21 cellular contexts compared by ENCODE assay signal in the genomic region with DNA sequence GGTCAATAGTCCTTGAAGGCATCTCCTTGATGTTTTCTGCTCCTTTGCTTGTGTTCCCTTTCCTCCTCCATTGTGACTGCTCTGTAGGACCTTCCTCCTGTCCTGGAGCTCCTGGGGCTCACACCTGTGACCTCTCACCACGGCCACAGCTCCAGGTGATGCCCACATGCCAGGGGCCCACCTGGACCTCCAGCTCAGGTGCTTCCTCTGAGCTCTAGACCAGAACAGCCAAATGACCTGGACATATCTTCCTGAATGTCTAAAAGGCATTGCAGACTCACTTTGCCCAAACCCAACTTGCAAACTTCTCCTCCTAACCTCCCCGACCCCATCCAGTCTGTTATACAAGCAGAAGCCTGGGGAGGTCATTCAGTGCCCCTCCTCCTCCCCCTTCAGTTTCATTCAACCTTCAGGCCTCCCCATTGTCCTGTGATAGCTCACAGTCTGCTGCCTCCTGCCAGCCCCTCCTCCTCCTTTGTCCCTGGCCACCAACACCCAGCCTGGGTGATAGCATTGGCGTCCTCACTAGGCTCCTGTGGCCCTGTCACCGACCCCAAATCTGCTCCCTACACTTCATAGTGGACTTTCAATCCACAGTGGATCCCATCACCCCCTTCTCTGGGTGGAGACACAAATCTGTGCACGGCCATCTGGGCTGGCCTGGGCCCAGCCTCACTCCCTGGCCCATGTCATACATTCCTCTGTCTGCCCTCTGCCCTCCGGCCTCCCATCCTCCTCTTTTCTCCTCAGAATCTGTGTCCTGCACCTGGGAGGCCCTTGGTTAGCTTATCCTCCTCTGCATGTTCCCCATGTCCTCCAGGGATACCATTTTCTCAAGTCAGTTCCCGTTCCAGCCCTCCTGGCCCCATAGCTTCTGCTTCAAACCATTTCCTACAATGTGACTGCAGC.
"Had no signal": no experiment of that assay in that cellular context is flagged by ENCODE, and none has a peak within 500 bp of the region (broad histone marks: within the 10 kb centered on the region; RNA-seq: fewer than 3 reads in every experiment).

No MANE protein-coding gene starts in this region.

- H3K27ac ChIP-seq: brain microvascular endothelial cell, gastroesophageal sphincter, heart right ventricle, prostate gland, tibial artery, VCaP had no signal

- H3K4me1 ChIP-seq: heart right ventricle, prostate gland had no signal

- H3K36me3 Mint-ChIP-seq: stimulated activated memory B cell treated with anti-CD40 and anti-IgM and Interleukin-4, amounts not matched to agents 10 μg/mL and 1 μg/mL and 100 μg/mL, for 72 hours had no signal

- H3K4me3 Mint-ChIP-seq: activated naive CD8-positive, alpha-beta T cell treated with anti-CD3 and anti-CD28 coated beads for 36 hours; central memory CD8-positive, alpha-beta T cell; dendritic cell treated with granulocyte-macrophage colony-stimulating factor and Interleukin-4, amounts not matched to agents 40 ng/mL and 50 ng/mL, for 4 days; effector memory CD8-positive, alpha-beta T cell; naive thymus-derived CD4-positive, alpha-beta T cell; stimulated activated memory B cell treated with anti-CD40 and anti-IgM and Interleukin-4, amounts not matched to agents 10 μg/mL and 1 μg/mL and 100 μg/mL, for 72 hours had no signal

- H3K4me1 Mint-ChIP-seq: activated naive CD8-positive, alpha-beta T cell treated with anti-CD3 and anti-CD28 coated beads for 36 hours; central memory CD8-positive, alpha-beta T cell; stimulated activated memory B cell treated with anti-CD40 and anti-IgM and Interleukin-4, amounts not matched to agents 10 μg/mL and 1 μg/mL and 100 μg/mL, for 72 hours had no signal

- ATAC-seq: effector memory CD8-positive, alpha-beta T cell; gastroesophageal sphincter; heart right ventricle; mucosa of descending colon; naive thymus-derived CD4-positive, alpha-beta T cell; right cardiac atrium; stimulated activated memory B cell treated with anti-CD40 and anti-IgM and Interleukin-4, amounts not matched to agents 10 μg/mL and 1 μg/mL and 100 μg/mL, for 72 hours had no signal

- H3K4me3 ChIP-seq: gastroesophageal sphincter, heart right ventricle, mucosa of descending colon, prostate gland, tibial artery had no signal

- H3K36me3 ChIP-seq: brain microvascular endothelial cell, gastroesophageal sphincter, heart right ventricle, prostate gland, tibial artery had no signal

- H3K9me3 Mint-ChIP-seq: central memory CD8-positive, alpha-beta T cell had no signal

- DNase-seq: activated CD4-positive, alpha-beta T cell treated with anti-CD3 and anti-CD28 coated beads for 1 hour; activated CD4-positive, alpha-beta T cell treated with anti-CD3 and anti-CD28 coated beads, Interleukin-2, amount 50 U/mL, for 4 hours; activated gamma-delta T cell; activated naive CD8-positive, alpha-beta T cell treated with anti-CD3 and anti-CD28 coated beads for 36 hours; activated T-cell treated with anti-CD3 and anti-CD28 coated beads, Interleukin-2, amount 50 U/mL, for 1 hour; brain microvascular endothelial cell; effector memory CD8-positive, alpha-beta T cell; heart right ventricle; mucosa of descending colon; naive thymus-derived CD4-positive, alpha-beta T cell; nucleus accumbens; right cardiac atrium; SIG-M5; stimulated activated CD4-positive, alpha-beta T cell treated with anti-CD3 and anti-CD28 coated beads, Interleukin-1b, Interleukin-23, amount 100 ng/mL, for 48 hours had no signal

- H3K27ac Mint-ChIP-seq: activated naive CD8-positive, alpha-beta T cell treated with anti-CD3 and anti-CD28 coated beads for 36 hours; dendritic cell treated with granulocyte-macrophage colony-stimulating factor and Interleukin-4, amounts not matched to agents 40 ng/mL and 50 ng/mL, for 4 days; effector memory CD8-positive, alpha-beta T cell; stimulated activated memory B cell treated with anti-CD40 and anti-IgM and Interleukin-4, amounts not matched to agents 10 μg/mL and 1 μg/mL and 100 μg/mL, for 72 hours had no signal

- H3K27me3 ChIP-seq: brain microvascular endothelial cell, gastroesophageal sphincter, tibial artery had no signal

- H3K9me3 ChIP-seq: prostate gland had no signal
